ENCODE assay signal across 8 cellular contexts in the genomic region with DNA sequence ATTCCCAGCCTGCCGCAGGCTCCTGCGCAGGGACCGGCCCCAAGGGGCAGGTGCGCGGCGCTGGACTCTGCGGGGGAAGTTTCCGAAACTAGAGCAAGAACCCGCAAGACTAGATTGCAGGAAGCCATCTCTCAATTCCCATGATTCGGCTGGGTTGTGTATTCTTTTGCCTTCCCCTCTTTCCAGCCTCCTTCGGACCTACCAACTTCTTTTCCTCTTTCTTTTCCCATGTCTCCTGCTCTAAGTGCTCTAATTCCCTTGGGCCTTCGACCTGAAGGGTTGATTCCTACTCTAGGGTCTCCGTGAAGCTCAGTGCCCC. TPM values are rescaled to one million over a fixed set of nuclear protein-coding genes. Genes with fewer than 3 reads are reported as not detected.
DNase-seq lines count a peak whose midpoint lies in the region; ATAC-seq and TF ChIP-seq lines count a peak whose summit lies in the region.

No MANE protein-coding gene starts in this region.

- ATAC-seq in GM18498 (IDR thresholded peaks at IDR 0.05; ENCODE audit: unreplicated experiment): peak; percentile 21

- WGBS in sigmoid colon, 2 donors: 2 to 3% methylated on average over 13 of the region's 13 CpGs

- H3K36me3 ChIP-seq in WERI-Rb-1: no peaks in the 10 kb centered on the region
- H3K36me3 ChIP-seq in sigmoid colon: no peaks in the 10 kb centered on the region

- H3K27me3 ChIP-seq in WERI-Rb-1 (ENCODE audit: insufficient read depth, low read depth, severe bottlenecking) (peaks cover 13% of the 10 kb centered on the region), sigmoid colon (no peaks in the 10 kb centered on the region)

- no peak for DNase-seq in WERI-Rb-1
- no peak for DNase-seq in foreskin fibroblast
- no peak for DNase-seq in sigmoid colon
- DNase-seq in GM03348 (ENCODE audit: low spot score): no peak
- no peak for DNase-seq in DMS153 treated with DMSO at 0.1 percent for 48 hours (lab: John Stamatoyannopoulos, UW; ENCODE audit: unreplicated experiment)
- DNase-seq in OCI-M1 (lab: John Stamatoyannopoulos, UW): no peak
- no peak for DNase-seq in activated gamma-delta T cell treated with Interleukin-2 at 50 U/mL for 16 hours

- peak overlapping the region; percentile 54 for H3K4me3 ChIP-seq in WERI-Rb-1 (ENCODE audit: low read depth, low read length)
- H3K4me3 ChIP-seq in foreskin fibroblast (ENCODE audit: low read depth in 1 of 2, low read length in 2 of 2): peak overlapping the region; percentile 61 to 76
- peak overlapping the region; percentile 35 to 64 (median 62) for H3K4me3 ChIP-seq in sigmoid colon

- TF ChIP-seq POLR2A in sigmoid colon (IDR thresholded peaks at IDR 0.05): peak in 1 of 2 donors; percentile 21

- TF ChIP-seq CTCF in WERI-Rb-1 (IDR thresholded peaks at IDR 0.05; ENCODE audit: low read depth, low read length) (no peak), foreskin fibroblast (IDR thresholded peaks at IDR 0.05; ENCODE audit: low read depth, low read length) (no peak), sigmoid colon (IDR thresholded peaks at IDR 0.05) (no peak)

- H3K27ac ChIP-seq in WERI-Rb-1 (peak overlapping the region; percentile 72; the same call in 1 of the 2 replicates), sigmoid colon (peak overlapping the region; percentile 82 to 85 (median 83))

- intact Hi-C loops in sigmoid colon (cut with DNase I): no loop called here

- peaks cover 0 to 16% (median 4%) of the 10 kb centered on the region in 4 donors for H3K4me1 ChIP-seq in sigmoid colon

- TF ChIP-seq EP300 in sigmoid colon (IDR thresholded peaks at IDR 0.05): no peak

- H3K9me3 ChIP-seq in WERI-Rb-1 (ENCODE audit: severe bottlenecking): no peaks in the 10 kb centered on the region
- H3K9me3 ChIP-seq in sigmoid colon: no peaks in the 10 kb centered on the region

RNA-seq across cellular contexts. Expression of gene OPHN1, which starts 0.6 kb away (rescaled TPM):
- 10 to 100 TPM in 2 of 4 donors, 1 to 10 TPM in 2; 6.9 to 19.4 (median 9.5) TPM for total RNA-seq in sigmoid colon
- polyA plus RNA-seq in sigmoid colon: 1 to 10 TPM in 2 of 3 donors, under 1 TPM in 1; 0.92 to 3.6 (median 1.8) TPM
